Comparison of ENCODE assay signal across 17 cellular contexts in the genomic region with DNA sequence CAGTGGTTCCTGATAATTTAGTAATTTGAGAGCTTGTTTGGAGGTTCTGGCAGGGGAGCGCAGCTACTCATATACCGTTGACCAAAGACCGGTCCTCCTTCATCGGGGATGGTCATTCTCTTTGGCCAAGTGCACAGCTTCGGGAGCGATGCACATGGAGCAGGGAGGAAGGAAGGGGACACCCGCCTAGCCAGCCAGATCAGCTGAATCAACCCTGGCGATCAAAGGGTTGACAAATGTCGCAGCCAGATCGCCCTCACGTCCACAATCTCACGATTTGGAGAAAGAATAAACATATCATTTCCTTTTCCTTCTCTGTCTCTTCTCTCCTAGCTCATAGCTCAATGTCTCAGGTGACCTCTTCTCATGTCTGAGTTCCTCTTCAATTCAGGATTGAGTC. TPM values are rescaled to one million over a fixed set of nuclear protein-coding genes. Genes with fewer than 3 reads are reported as not detected.
DNase-seq lines count a peak whose midpoint lies in the region; ATAC-seq and TF ChIP-seq lines count a peak whose summit lies in the region.
"Had no signal": no experiment of that assay in that cellular context is flagged by ENCODE, and none has a peak within 500 bp of the region (broad histone marks: within the 10 kb centered on the region; RNA-seq: fewer than 3 reads in every experiment).

No MANE protein-coding gene starts in this region.

- 62 to 78% (median 68%) methylated on average over 12 of the region's 12 CpGs for WGBS in heart left ventricle, 4 donors
- 90% methylated on average over 12 of the region's 12 CpGs for WGBS in mesenchymal stem cell
- WGBS in mesendoderm (ENCODE audit: extremely low coverage, insufficient coverage, low lambda C conversion rate), result no CpG with 5 or more reads among the region's 12 CpGs

- DNase-seq in heart left ventricle, result no peak
- no peak for DNase-seq in left ventricle myocardium superior
- DNase-seq in fibroblast of lung (ENCODE audit: low read depth in 2 of 2), result no peak
- no peak for DNase-seq in mesenchymal stem cell
- DNase-seq in upper lobe of right lung, result no peak
- no peak for DNase-seq in mesendoderm
- DNase-seq in NCI-H187 treated with DMSO at 0.1 percent for 48 hours (lab: John Stamatoyannopoulos, UW), result no peak
- DNase-seq: 8988T; CD4-positive, alpha-beta memory T cell; DMS153; DMS79; GDM1; GM23248; H7 had no signal

- peak overlapping the region; percentile 75 for H4K91ac ChIP-seq in mesenchymal stem cell (ENCODE audit: low read length)

- TF ChIP-seq CTCF in heart left ventricle (IDR thresholded peaks at IDR 0.05), result no peak
- no peak for TF ChIP-seq CTCF in fibroblast of lung (conservative IDR thresholded peaks at IDR 0.05 in 1 of 2, IDR thresholded peaks at IDR 0.05 in 1 of 2; ENCODE audit: low read depth in 1 of 2, low read length in 2 of 2)
- no peak for TF ChIP-seq CTCF in upper lobe of right lung (IDR thresholded peaks at IDR 0.05)

- no peaks in the 10 kb centered on the region for H3K36me3 ChIP-seq in heart left ventricle
- H3K36me3 ChIP-seq in fibroblast of lung (ENCODE audit: control insufficient read depth, insufficient read depth, low read length), result no peaks in the 10 kb centered on the region
- H3K36me3 ChIP-seq in mesenchymal stem cell (ENCODE audit: control insufficient read depth in 1 of 2, insufficient read depth in 2 of 2, low read depth in 1 of 2, low read length in 2 of 2), result no peaks in the 10 kb centered on the region
- no peaks in the 10 kb centered on the region for H3K36me3 ChIP-seq in upper lobe of right lung
- no peaks in the 10 kb centered on the region for H3K36me3 ChIP-seq in mesendoderm (ENCODE audit: control insufficient read depth, insufficient read depth, low read length)
- H3K36me3 ChIP-seq: BLaER1 had no signal

- H3K14ac ChIP-seq in mesenchymal stem cell (ENCODE audit: low read length in 2 of 2), result peak overlapping the region in 1 of 2 experiments; percentile 65

- no peak overlapping the region for H2BK120ac ChIP-seq in mesenchymal stem cell (ENCODE audit: low read depth, low read length)
- no peak overlapping the region for H2BK120ac ChIP-seq in mesendoderm (ENCODE audit: low read depth, low read length)

- H3K18ac ChIP-seq in mesenchymal stem cell (ENCODE audit: low read depth in 1 of 2, low read length in 2 of 2) (peak overlapping the region in 1 of 2 experiments; percentile 57), mesendoderm (ENCODE audit: low read length) (no peak overlapping the region)

- no peak overlapping the region for H2BK5ac ChIP-seq in mesenchymal stem cell (ENCODE audit: low read depth, low read length, poor library complexity, severe bottlenecking)
- no peak overlapping the region for H2BK5ac ChIP-seq in mesendoderm (ENCODE audit: low read length)

- H3K4me2 ChIP-seq in fibroblast of lung (ENCODE audit: extremely low read depth, insufficient read depth, low read length) (no peak overlapping the region), mesenchymal stem cell (ENCODE audit: low read length, poor library complexity, severe bottlenecking) (no peak overlapping the region), mesendoderm (ENCODE audit: low read length) (no peak overlapping the region)
- H3K4me2 ChIP-seq: BLaER1 had no signal

- H3K4me1 ChIP-seq in heart left ventricle, result peaks cover 0 to 45% (median 0%) of the 10 kb centered on the region in 12 donors
- H3K4me1 ChIP-seq in fibroblast of lung (ENCODE audit: control insufficient read depth, extremely low read depth, insufficient read depth, low read length), result no peaks in the 10 kb centered on the region
- H3K4me1 ChIP-seq in mesenchymal stem cell (ENCODE audit: control insufficient read depth, insufficient read depth, low read depth, low read length), result no peaks in the 10 kb centered on the region
- H3K4me1 ChIP-seq in upper lobe of right lung, result peaks cover 26% of the 10 kb centered on the region
- H3K4me1 ChIP-seq in mesendoderm (ENCODE audit: control insufficient read depth, low read depth, low read length), result no peaks in the 10 kb centered on the region
- H3K4me1 ChIP-seq: BLaER1 had no signal

- H3K4ac ChIP-seq in mesenchymal stem cell (ENCODE audit: low read depth in 1 of 2, low read length in 2 of 2) (no peak overlapping the region), mesendoderm (ENCODE audit: low read depth, low read length) (no peak overlapping the region)

- H3K27me3 ChIP-seq in heart left ventricle (peaks cover 0 to 9% (median 0%) of the 10 kb centered on the region in 9 donors), fibroblast of lung (ENCODE audit: control insufficient read depth, insufficient read depth, low read length) (no peaks in the 10 kb centered on the region), mesenchymal stem cell (ENCODE audit: control insufficient read depth in 1 of 2, insufficient read depth in 1 of 2, low read length in 2 of 2) (no peaks in the 10 kb centered on the region), upper lobe of right lung (no peaks in the 10 kb centered on the region), mesendoderm (ENCODE audit: insufficient read depth, low read length, poor library complexity) (no peaks in the 10 kb centered on the region)
- H3K27me3 ChIP-seq: BLaER1 had no signal

- no peaks in the 10 kb centered on the region for H3K79me1 ChIP-seq in mesenchymal stem cell (replicated peaks; ENCODE audit: low read length, poor library complexity, severe bottlenecking)
- H3K79me1 ChIP-seq in mesendoderm (ENCODE audit: low read length), result no peaks in the 10 kb centered on the region

- no peak overlapping the region for H3K56ac ChIP-seq in mesendoderm (ENCODE audit: low read length)

- no peaks in the 10 kb centered on the region for H3K79me2 ChIP-seq in fibroblast of lung (ENCODE audit: control insufficient read depth, insufficient read depth, low read length)
- no peaks in the 10 kb centered on the region for H3K79me2 ChIP-seq in mesendoderm (ENCODE audit: control insufficient read depth, insufficient read depth, low read length)

- H3K4me3 ChIP-seq in heart left ventricle, result peak overlapping the region in 3 of 12 donors; percentile 10 to 18 (median 14)
- H3K4me3 ChIP-seq in fibroblast of lung (replicated peaks in 1 of 4; ENCODE audit: control extremely low read depth in 1 of 4, insufficient read depth in 1 of 4, low read depth in 3 of 4, low read length in 4 of 4), result no peak overlapping the region
- no peak overlapping the region for H3K4me3 ChIP-seq in mesenchymal stem cell (ENCODE audit: insufficient read depth in 1 of 2, low read depth in 1 of 2, low read length in 2 of 2)
- H3K4me3 ChIP-seq in upper lobe of right lung, result peak overlapping the region; percentile 12
- H3K4me3 ChIP-seq in mesendoderm (ENCODE audit: low read length), result no peak overlapping the region
- H3K4me3 ChIP-seq: BLaER1, GM23248 had no signal

- H4K20me1 ChIP-seq in fibroblast of lung (ENCODE audit: control insufficient read depth, extremely low read depth, insufficient read depth, low read length), result no peaks in the 10 kb centered on the region
- H4K20me1 ChIP-seq: BLaER1 had no signal

- H2AFZ ChIP-seq in fibroblast of lung (ENCODE audit: low read length), result peak overlapping the region; percentile 68
- H2AFZ ChIP-seq in mesenchymal stem cell (ENCODE audit: low read depth, low read length), result no peak overlapping the region
- H2AFZ ChIP-seq: GM23248 had no signal

- no peak overlapping the region for H2BK15ac ChIP-seq in mesenchymal stem cell (ENCODE audit: low read depth, poor library complexity, severe bottlenecking)
- H2BK15ac ChIP-seq in mesendoderm (replicated peaks; ENCODE audit: low read depth), result no peak overlapping the region

- TF ChIP-seq POLR2A in heart left ventricle (IDR thresholded peaks at IDR 0.05), result no peak

- H3K9ac ChIP-seq in fibroblast of lung (ENCODE audit: insufficient read depth, low read length), result no peak overlapping the region
- no peak overlapping the region for H3K9ac ChIP-seq in mesenchymal stem cell (ENCODE audit: low read length)
- no peak overlapping the region for H3K9ac ChIP-seq in mesendoderm (ENCODE audit: low read length)
- H3K9ac ChIP-seq: BLaER1, GM23248 had no signal

- H2AK5ac ChIP-seq in mesenchymal stem cell (ENCODE audit: low read length, severe bottlenecking) (no peak overlapping the region), mesendoderm (ENCODE audit: low read length) (no peak overlapping the region)

- intact Hi-C loops in heart left ventricle (cut with DNase I), result no loop called here
- intact Hi-C loops in left ventricle myocardium superior (cut with micrococcal nuclease), result no loop called here
- intact Hi-C loops in upper lobe of right lung (cut with DNase I), result no loop called here

- H4K5ac ChIP-seq in mesendoderm (ENCODE audit: low read length), result no peak overlapping the region

- H4K8ac ChIP-seq in mesenchymal stem cell (ENCODE audit: low read length) (no peak overlapping the region), mesendoderm (ENCODE audit: low read depth, low read length) (no peak overlapping the region)

- no peak for ATAC-seq in heart left ventricle
- no peak for ATAC-seq in left ventricle myocardium superior
- ATAC-seq in upper lobe of right lung, result no peak

- no peaks in the 10 kb centered on the region for H3K9me3 ChIP-seq in heart left ventricle
- H3K9me3 ChIP-seq in fibroblast of lung (ENCODE audit: control insufficient read depth, insufficient read depth, low read depth, low read length), result no peaks in the 10 kb centered on the region
- H3K9me3 ChIP-seq in mesenchymal stem cell (ENCODE audit: control insufficient read depth, low read length), result no peaks in the 10 kb centered on the region
- no peaks in the 10 kb centered on the region for H3K9me3 ChIP-seq in upper lobe of right lung
- H3K9me3 ChIP-seq: BLaER1 had no signal

- peak overlapping the region in 9 of 12 donors; percentile 15 to 72 (median 40) for H3K27ac ChIP-seq in heart left ventricle
- no peak overlapping the region for H3K27ac ChIP-seq in fibroblast of lung (ENCODE audit: insufficient read depth, low read length)
- H3K27ac ChIP-seq in mesenchymal stem cell (ENCODE audit: low read length, poor library complexity, severe bottlenecking), result no peak overlapping the region
- peak overlapping the region; percentile 53 for H3K27ac ChIP-seq in upper lobe of right lung
- no peak overlapping the region for H3K27ac ChIP-seq in mesendoderm (ENCODE audit: low read depth, low read length)
- H3K27ac ChIP-seq: BLaER1, GM23248 had no signal

- H2BK12ac ChIP-seq in mesenchymal stem cell (ENCODE audit: low read length in 2 of 2), result peak overlapping the region in 1 of 2 experiments; percentile 54

- H3K23ac ChIP-seq in mesenchymal stem cell (ENCODE audit: low read length in 2 of 2) (no peak overlapping the region), mesendoderm (ENCODE audit: low read length) (no peak overlapping the region)

RNA-seq across cellular contexts. Expression of a gene that starts 11.1 kb away (rescaled TPM):
- total RNA-seq in heart left ventricle (10 to 100 TPM in 3 of 9 donors, 1 to 10 TPM in 6; 3.0 to 11.2 (median 8.2) TPM), left ventricle myocardium superior (9.0 TPM), fibroblast of lung (6.4 and 10.0 TPM in 2 replicates), upper lobe of right lung (201 TPM)
- polyA plus RNA-seq in heart left ventricle (1 to 10 TPM; 2.8 to 6.7 TPM), fibroblast of lung (1.8 and 9.6 TPM in 2 replicates)
- polyA plus RNA-seq in fibroblast of lung (2012), result 1.6 and 8.1 TPM in 2 replicates
- polyA minus RNA-seq in fibroblast of lung (ENCODE audit: low replicate concordance), result 1.7 and 6.6 TPM in 2 replicates
- 0.12 TPM for polyA plus RNA-seq in mesenchymal stem cell (2013, experiment 1 of 2)
- polyA plus RNA-seq in mesenchymal stem cell (2013, experiment 2 of 2), result 0.14 TPM
- polyA plus RNA-seq in mesendoderm (2013, experiment 1 of 2), result 0.10 TPM
- polyA plus RNA-seq in mesendoderm (2013, experiment 2 of 2), result 0.10 TPM
- total RNA-seq: CD4-positive, alpha-beta memory T cell had no signal
- polyA plus RNA-seq: AG04450; CD14-positive monocyte; CD4-positive, alpha-beta memory T cell had no signal

Comparison
In these comparisons a context has a peak if more than half of its experiments do, and no peak if none do; other contexts are left out.
1. H3K27ac ChIP-seq: peak in heart left ventricle (9 of 12) and upper lobe of right lung (single experiment); none in fibroblast of lung (single experiment), mesenchymal stem cell (single experiment) and mesendoderm (single experiment).
2. RNA of a gene that starts 11.1 kb away (total RNA-seq): 201 TPM in upper lobe of right lung (single experiment); 9.0 TPM in left ventricle myocardium superior (single experiment), 3.0 to 11.2 TPM in heart left ventricle and 6.4 to 10.0 TPM in fibroblast of lung; every median in the first group is over 10 times any median in the second.